3 cellular contexts compared by ENCODE assay signal in genomic region chr10:12309770-12310169, GRCh38.
TF ChIP-seq lines count a peak whose summit lies in the region.

No MANE protein-coding gene starts in this region.

TF ChIP-seq in IMR-90, 13 proteins besides CTCF, POLR2A, EP300 and RAD21:
- peak; percentile 16; the same call in 1 of the 2 replicates for TF ChIP-seq MAFK (IDR thresholded peaks at IDR 0.05; ENCODE audit: low read depth, low read length)
TF ChIP-seq in IMR-90: peak in this region for 1; not testable (repeated sequence) for 12.

TF ChIP-seq in WTC11, 78 proteins besides CTCF, POLR2A, EP300 and RAD21:
- peak; percentile 62 for TF ChIP-seq NFYB (CRISPR knock-in tag; conservative IDR thresholded peaks at IDR 0.05; ENCODE audit: low read depth)

TF ChIP-seq in HepG2, 621 proteins besides CTCF, POLR2A, EP300 and RAD21:
- peak; percentile 61 for TF ChIP-seq NFYB (CRISPR knock-in tag; IDR thresholded peaks at IDR 0.05)
- peak in 1 of 2 experiments; percentile 42; a peak in 2 of 4 replicates for TF ChIP-seq MAFK (conservative IDR thresholded peaks at IDR 0.05 in 1 of 2, IDR thresholded peaks at IDR 0.05 in 1 of 2; ENCODE audit: low read length in 2 of 2)
- 0 out of 2 replicates have a peak, but pooled peaks have one; percentile 14 for TF ChIP-seq NFYC (CRISPR knock-in tag; IDR thresholded peaks at IDR 0.05)
